In the genomic region with DNA sequence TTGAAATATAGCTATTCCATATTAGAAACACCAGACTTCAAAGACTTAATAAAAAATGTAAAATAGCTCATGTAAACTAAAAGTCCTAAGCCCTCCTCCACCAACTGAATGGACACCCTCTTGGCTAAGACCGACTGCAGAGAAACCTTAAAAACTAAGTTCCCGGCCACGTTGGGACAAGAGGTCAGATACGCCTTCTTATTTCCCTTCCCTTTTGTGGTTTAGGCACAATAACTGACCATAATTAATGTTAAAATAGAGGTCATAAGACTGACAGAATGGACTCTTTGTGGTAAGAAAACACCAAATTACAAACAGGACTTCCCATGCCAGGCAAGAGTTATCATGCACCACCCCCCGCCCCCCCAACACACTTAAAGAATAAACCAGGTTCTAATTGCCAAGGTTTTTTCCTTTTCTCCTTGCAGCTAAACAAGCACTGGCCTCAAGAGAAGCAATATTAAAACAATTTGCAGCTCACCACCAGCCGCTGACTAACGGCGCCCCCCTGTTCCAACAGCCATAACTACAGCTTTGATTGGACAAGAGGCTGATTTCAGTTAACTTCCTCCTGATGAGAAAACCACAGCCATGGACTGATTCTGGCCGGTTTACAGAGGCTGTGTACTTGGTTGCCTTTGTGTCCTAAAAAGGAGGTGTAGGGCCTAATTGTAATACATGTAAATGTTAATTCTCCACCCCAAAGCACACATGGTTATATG, we compare ENCODE assay signal across 9 cellular contexts. TPM values are rescaled to one million over a fixed set of nuclear protein-coding genes. Genes with fewer than 3 reads are reported as not detected.
DNase-seq lines count a peak whose midpoint lies in the region; ATAC-seq and TF ChIP-seq lines count a peak whose summit lies in the region.
"Had no signal": no experiment of that assay in that cellular context is flagged by ENCODE, and none has a peak within 500 bp of the region (broad histone marks: within the 10 kb centered on the region; RNA-seq: fewer than 3 reads in every experiment).

No MANE protein-coding gene starts in this region.

- in situ Hi-C loops in GM23248 (cut with MboI): no loop called here

- peaks cover 55% of the 10 kb centered on the region for H3K27me3 Mint-ChIP-seq in type B pancreatic cell

- H3K79me2 ChIP-seq in GM23248 (ENCODE audit: insufficient read depth): no peaks in the 10 kb centered on the region

- H3K27ac Mint-ChIP-seq in type B pancreatic cell: no peak overlapping the region

- peaks cover 6% of the 10 kb centered on the region for H3K4me1 Mint-ChIP-seq in type B pancreatic cell (ENCODE audit: unreplicated experiment)

- H3K4me3 Mint-ChIP-seq in type B pancreatic cell: no peak overlapping the region

- no peak overlapping the region for H3K4me2 ChIP-seq in GM23248 (ENCODE audit: unreplicated experiment)

- H3K9me2 ChIP-seq in GM23248 (ENCODE audit: insufficient read depth): no peaks in the 10 kb centered on the region

- no peaks in the 10 kb centered on the region for H3K9me3 ChIP-seq in GM23248 (ENCODE audit: low read depth)
- H3K9me3 ChIP-seq: esophagus squamous epithelium, thoracic aorta had no signal

- H3K4me3 ChIP-seq in GM23248: no peak overlapping the region
- H3K4me3 ChIP-seq: esophagus squamous epithelium, thoracic aorta had no signal

- no peak overlapping the region for H3K9ac ChIP-seq in GM23248

- peak; percentile 21 for DNase-seq in GM23248
- DNase-seq in NCI-H69 (lab: John Stamatoyannopoulos, UW): peak; percentile 50
- DNase-seq in brain pericyte (ENCODE audit: low read depth, low spot score): peak; percentile 5
- DNase-seq in retina: peak; percentile 14
- DNase-seq in NCI-H774 (lab: John Stamatoyannopoulos, UW): no peak
- DNase-seq in type B pancreatic cell (ENCODE audit: extremely low spot score, unreplicated experiment): no peak
- DNase-seq: esophagus squamous epithelium had no signal

- TF ChIP-seq CTCF in type B pancreatic cell (conservative IDR thresholded peaks at IDR 0.05): no peak

- no peaks in the 10 kb centered on the region for H3K36me3 Mint-ChIP-seq in type B pancreatic cell

- H3K9me3 Mint-ChIP-seq in type B pancreatic cell: no peaks in the 10 kb centered on the region

- H3K36me3 ChIP-seq in GM23248 (ENCODE audit: low read depth): no peaks in the 10 kb centered on the region
- H3K36me3 ChIP-seq: esophagus squamous epithelium, thoracic aorta had no signal

- no peak for ATAC-seq in HG02840 (IDR thresholded peaks at IDR 0.05; ENCODE audit: low FRiP score, unreplicated experiment)

- H3K4me1 ChIP-seq in GM23248 (ENCODE audit: insufficient read depth): no peaks in the 10 kb centered on the region

- WGBS in GM23248 (ENCODE audit: low coverage in 1 of 2, low lambda C conversion rate in 2 of 2, missing lambda C conversion rate in 2 of 2), 2 experiments: 35% methylated on average over 9 of the region's 9 CpGs

- H2AFZ ChIP-seq in GM23248: no peak overlapping the region

- no peak overlapping the region for H3K27ac ChIP-seq in GM23248
- H3K27ac ChIP-seq: esophagus squamous epithelium, thoracic aorta had no signal

- H4K20me1 ChIP-seq in GM23248 (ENCODE audit: insufficient read depth): no peaks in the 10 kb centered on the region

- peaks cover 44% of the 10 kb centered on the region for H3K27me3 ChIP-seq in GM23248 (replicated peaks; ENCODE audit: insufficient read depth)

- H3F3A ChIP-seq in GM23248 (ENCODE audit: insufficient read depth): no peaks in the 10 kb centered on the region

RNA-seq across cellular contexts. Expression of a gene that starts 10.7 kb away (rescaled TPM):
- 0.11 TPM in 1 of 2 replicates, not detected in the other for total RNA-seq in GM23248 (2014; rRNA removed; shearing (Covaris generic))
- not detected in 2 replicates for polyA plus RNA-seq in GM23248 (2016; fragmentation: Nextera tagmentation; extraction: Ambion mirVana)
- 3.3 and 7.6 TPM in 2 replicates for total RNA-seq in type B pancreatic cell (ENCODE audit: low replicate concordance)
- total RNA-seq: esophagus squamous epithelium, thoracic aorta had no signal

Comparison
In these comparisons a context has a peak if more than half of its experiments do, and no peak if none do; other contexts are left out.
1. DNase-seq: peak in GM23248 (single experiment), NCI-H69 (single experiment), brain pericyte (single experiment) and retina (single experiment); none in NCI-H774 (single experiment) and type B pancreatic cell (single experiment).